1 cellular context compared by ENCODE assay signal in the genomic region with DNA sequence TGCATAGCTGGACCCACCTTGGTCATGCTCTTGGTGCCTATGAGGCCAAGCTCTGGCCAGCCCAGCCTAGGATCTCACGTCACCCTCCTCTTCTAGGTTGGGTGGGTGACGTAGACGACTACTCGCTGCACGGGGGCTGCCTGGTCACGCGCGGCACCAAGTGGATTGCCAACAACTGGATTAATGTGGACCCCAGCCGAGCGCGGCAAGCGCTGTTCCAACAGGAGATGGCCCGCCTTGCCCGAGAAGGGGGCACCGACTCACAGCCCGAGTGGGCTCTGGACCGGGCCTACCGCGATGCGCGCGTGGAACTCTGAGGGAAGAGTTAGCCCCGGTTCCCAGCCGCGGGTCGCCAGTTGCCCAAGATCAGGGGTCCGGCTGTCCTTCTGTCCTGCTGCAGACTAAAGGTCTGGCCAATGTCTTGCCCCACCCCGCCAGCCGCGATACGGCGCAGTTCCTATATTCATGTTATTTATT.
TF ChIP-seq lines count a peak whose summit lies in the region.

No MANE protein-coding gene starts in this region.

TF ChIP-seq in SK-N-SH, 30 proteins besides CTCF, POLR2A, EP300 and RAD21 (continued from another document):
- TF ChIP-seq, protein P1, sequence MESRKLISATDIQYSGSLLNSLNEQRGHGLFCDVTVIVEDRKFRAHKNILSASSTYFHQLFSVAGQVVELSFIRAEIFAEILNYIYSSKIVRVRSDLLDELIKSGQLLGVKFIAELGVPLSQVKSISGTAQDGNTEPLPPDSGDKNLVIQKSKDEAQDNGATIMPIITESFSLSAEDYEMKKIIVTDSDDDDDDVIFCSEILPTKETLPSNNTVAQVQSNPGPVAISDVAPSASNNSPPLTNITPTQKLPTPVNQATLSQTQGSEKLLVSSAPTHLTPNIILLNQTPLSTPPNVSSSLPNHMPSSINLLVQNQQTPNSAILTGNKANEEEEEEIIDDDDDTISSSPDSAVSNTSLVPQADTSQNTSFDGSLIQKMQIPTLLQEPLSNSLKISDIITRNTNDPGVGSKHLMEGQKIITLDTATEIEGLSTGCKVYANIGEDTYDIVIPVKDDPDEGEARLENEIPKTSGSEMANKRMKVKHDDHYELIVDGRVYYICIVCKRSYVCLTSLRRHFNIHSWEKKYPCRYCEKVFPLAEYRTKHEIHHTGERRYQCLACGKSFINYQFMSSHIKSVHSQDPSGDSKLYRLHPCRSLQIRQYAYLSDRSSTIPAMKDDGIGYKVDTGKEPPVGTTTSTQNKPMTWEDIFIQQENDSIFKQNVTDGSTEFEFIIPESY (IDR thresholded peaks at IDR 0.05; ENCODE audit: borderline replicate concordance, low read depth), result no peak
- TF ChIP-seq FOSL2 (IDR thresholded peaks at IDR 0.05; ENCODE audit: borderline replicate concordance, low read depth), result no peak
- TF ChIP-seq, protein P2, sequence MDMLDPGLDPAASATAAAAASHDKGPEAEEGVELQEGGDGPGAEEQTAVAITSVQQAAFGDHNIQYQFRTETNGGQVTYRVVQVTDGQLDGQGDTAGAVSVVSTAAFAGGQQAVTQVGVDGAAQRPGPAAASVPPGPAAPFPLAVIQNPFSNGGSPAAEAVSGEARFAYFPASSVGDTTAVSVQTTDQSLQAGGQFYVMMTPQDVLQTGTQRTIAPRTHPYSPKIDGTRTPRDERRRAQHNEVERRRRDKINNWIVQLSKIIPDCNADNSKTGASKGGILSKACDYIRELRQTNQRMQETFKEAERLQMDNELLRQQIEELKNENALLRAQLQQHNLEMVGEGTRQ (IDR thresholded peaks at IDR 0.05; ENCODE audit: borderline replicate concordance, low read depth, low read length), result no peak
- no peak for TF ChIP-seq CHD2 (IDR thresholded peaks at IDR 0.05; ENCODE audit: low read length, partially characterized antibody)
- no peak for TF ChIP-seq TAF1 (IDR thresholded peaks at IDR 0.05; ENCODE audit: borderline replicate concordance, low read depth, low read length)
- TF ChIP-seq SMC3 (IDR thresholded peaks at IDR 0.05; ENCODE audit: low read depth, low read length), result no peak
- no peak for TF ChIP-seq MXI1 (IDR thresholded peaks at IDR 0.05; ENCODE audit: low read depth, low read length)
